ENCODE assay signal across 16 cellular contexts in the genomic region with DNA sequence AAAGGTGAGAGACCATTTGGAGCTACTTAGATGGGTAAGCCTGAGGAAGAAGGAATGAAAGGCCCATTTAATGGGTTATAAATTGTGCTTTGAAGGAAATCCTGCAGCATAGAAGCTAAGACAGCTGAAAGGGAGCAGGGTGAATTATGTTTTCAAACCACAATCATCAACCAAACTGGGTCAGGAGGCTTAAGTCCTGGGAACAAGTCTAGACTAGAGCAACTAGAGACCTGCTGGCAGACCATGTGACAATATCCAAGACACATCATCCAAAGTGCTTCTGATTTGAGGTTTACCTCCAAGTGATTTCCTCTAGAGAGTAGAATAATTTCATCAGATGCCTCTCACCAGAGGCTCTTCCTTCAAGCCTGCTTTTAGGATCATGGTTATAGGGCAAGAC. TPM values are rescaled to one million over a fixed set of nuclear protein-coding genes. Genes with fewer than 3 reads are reported as not detected.
DNase-seq lines count a peak whose midpoint lies in the region; ATAC-seq, FAIRE-seq and TF ChIP-seq lines count a peak whose summit lies in the region.
"Had no signal": no experiment of that assay in that cellular context is flagged by ENCODE, and none has a peak within 500 bp of the region (broad histone marks: within the 10 kb centered on the region; RNA-seq: fewer than 3 reads in every experiment).

No MANE protein-coding gene starts in this region.

- BruUV-seq in MCF 10A (replicated peaks; lab: Mats Ljungman, UMichigan): no TSS peak

- peaks cover 24% of the 10 kb centered on the region for H3K4me1 Mint-ChIP-seq in MCF 10A (ENCODE audit: insufficient read depth, unreplicated experiment)
- H3K4me1 Mint-ChIP-seq: CD8-positive, alpha-beta memory T cell had no signal

- peaks cover 28% of the 10 kb centered on the region for H3K36me3 Mint-ChIP-seq in MCF 10A (ENCODE audit: insufficient read depth, unreplicated experiment)

- no peak for TF ChIP-seq POLR2A in A549 (IDR thresholded peaks at IDR 0.05; ENCODE audit: low read length)

- CTCF ChIA-PET in A549 (lab: Yijun Ruan, JAX): interaction anchor here (0.6 to 2.3 kb wide), 3 partner anchors 9 to 61 kb away, joined by 3 to 9 read pairs (median 4); no protein-coding TSS in a partner anchor
- CTCF ChIA-PET in MCF 10A (lab: Yijun Ruan, JAX): interaction anchor here (0.6 to 2.8 kb wide), 4 partner anchors 9 to 63 kb away, joined by 3 to 9 read pairs (median 5); no protein-coding TSS in a partner anchor

- POLR2A ChIA-PET in A549 (lab: Yijun Ruan, JAX) (interaction anchor here (3.5 kb wide), 1 partner anchor 53 kb away, joined by 18 read pairs; a partner anchor contains a TSS), MCF 10A (lab: Yijun Ruan, JAX) (interaction anchor here (0.6 to 5.6 kb wide), 14 partner anchors 9 to 155 kb away, joined by 3 to 81 read pairs (median 6); a partner anchor contains a TSS)

- no peak for TF ChIP-seq CTCF in A549 (IDR thresholded peaks at IDR 0.05)
- no peak for TF ChIP-seq CTCF in MCF 10A (IDR thresholded peaks at IDR 0.05; ENCODE audit: unreplicated experiment)

- peak overlapping the region; percentile 89 for H3K27ac Mint-ChIP-seq in MCF 10A (ENCODE audit: low read depth, unreplicated experiment)
- H3K27ac Mint-ChIP-seq: CD8-positive, alpha-beta memory T cell had no signal

- no peaks in the 10 kb centered on the region for H3K9me3 ChIP-seq in A549
- H3K9me3 ChIP-seq: ascending aorta, esophagus squamous epithelium had no signal

- TF ChIP-seq RAD21 in A549 (conservative IDR thresholded peaks at IDR 0.05 in 1 of 2, IDR thresholded peaks at IDR 0.05 in 1 of 2): no peak

- peak overlapping the region; percentile 74 for H3K4me2 ChIP-seq in A549

- intact Hi-C loops in MCF 10A (cut with micrococcal nuclease): loop anchor here (1.0 kb wide), 1 partner anchor 54 kb away; a partner anchor contains a TSS
- intact Hi-C loops in sciatic nerve (cut with DNase I): no loop called here

- ATAC-seq in A549 (no peak), sciatic nerve (no peak), HG02870 (IDR thresholded peaks at IDR 0.05; ENCODE audit: unreplicated experiment) (no peak), HG02588 (IDR thresholded peaks at IDR 0.05; ENCODE audit: unreplicated experiment) (no peak)

- FAIRE-seq in A549 (lab: Jason Lieb, UNC): no peak

- no peak overlapping the region for H3K4me3 ChIP-seq in A549
- H3K4me3 ChIP-seq: ascending aorta, esophagus squamous epithelium had no signal

- H3K4me1 ChIP-seq in A549: peaks cover 46% of the 10 kb centered on the region
- H3K4me1 ChIP-seq: ascending aorta had no signal

- H3K9me3 Mint-ChIP-seq in MCF 10A (ENCODE audit: unreplicated experiment): no peaks in the 10 kb centered on the region
- H3K9me3 Mint-ChIP-seq: CD8-positive, alpha-beta memory T cell had no signal

- H3K27me3 Mint-ChIP-seq in MCF 10A (ENCODE audit: insufficient read depth, unreplicated experiment): no peaks in the 10 kb centered on the region
- H3K27me3 Mint-ChIP-seq: CD8-positive, alpha-beta memory T cell had no signal

- H3K27ac ChIP-seq in A549: peak overlapping the region; percentile 86 to 87
- H3K27ac ChIP-seq: ascending aorta had no signal

- TF ChIP-seq EP300 in A549 (IDR thresholded peaks at IDR 0.05): no peak

- no peak overlapping the region for H3K4me3 Mint-ChIP-seq in MCF 10A (ENCODE audit: unreplicated experiment)
- H3K4me3 Mint-ChIP-seq: CD8-positive, alpha-beta memory T cell had no signal

- DNase-seq in A549 (ENCODE audit: low read depth in 1 of 2, low spot score in 1 of 2) (no peak), MV-4-11 (lab: John Stamatoyannopoulos, UW) (peak; percentile 15), MCF 10A (ENCODE audit: unreplicated experiment) (peak; percentile 74), non-pigmented ciliary epithelial cell (ENCODE audit: low read depth) (peak; percentile 27), NCI-H187 treated with DMSO at 0.1 percent for 48 hours (lab: John Stamatoyannopoulos, UW) (no peak), sciatic nerve (ENCODE audit: low spot score) (no peak)
- DNase-seq: activated gamma-delta T cell treated with Interleukin-2 at 50 U/mL for 16 hours; CD8-positive, alpha-beta memory T cell; esophagus squamous epithelium; hippocampal formation; NCI-H1417; SHP77 treated with DMSO at 0.1 percent for 48 hours; stimulated activated naive CD4-positive, alpha-beta T cell had no signal

TF ChIP-seq in A549, 52 proteins besides CTCF, POLR2A, EP300 and RAD21:
- TF ChIP-seq CBX8 (IDR thresholded peaks at IDR 0.05): no peak
- TF ChIP-seq RCOR1 (IDR thresholded peaks at IDR 0.05; ENCODE audit: low read depth, low read length): no peak
- TF ChIP-seq, protein P1, sequence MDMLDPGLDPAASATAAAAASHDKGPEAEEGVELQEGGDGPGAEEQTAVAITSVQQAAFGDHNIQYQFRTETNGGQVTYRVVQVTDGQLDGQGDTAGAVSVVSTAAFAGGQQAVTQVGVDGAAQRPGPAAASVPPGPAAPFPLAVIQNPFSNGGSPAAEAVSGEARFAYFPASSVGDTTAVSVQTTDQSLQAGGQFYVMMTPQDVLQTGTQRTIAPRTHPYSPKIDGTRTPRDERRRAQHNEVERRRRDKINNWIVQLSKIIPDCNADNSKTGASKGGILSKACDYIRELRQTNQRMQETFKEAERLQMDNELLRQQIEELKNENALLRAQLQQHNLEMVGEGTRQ (IDR thresholded peaks at IDR 0.05): no peak
- no peak for TF ChIP-seq EHMT2 (IDR thresholded peaks at IDR 0.05; ENCODE audit: low read depth)
- TF ChIP-seq HOXA7 (CRISPR knock-in tag; IDR thresholded peaks at IDR 0.05): no peak
- TF ChIP-seq NR3C1 (IDR thresholded peaks at IDR 0.05): no peak
- no peak for TF ChIP-seq ZNF302 (CRISPR knock-in tag; IDR thresholded peaks at IDR 0.05)
- TF ChIP-seq NPAS2 (CRISPR knock-in tag; IDR thresholded peaks at IDR 0.05; ENCODE audit: borderline replicate concordance): no peak
- no peak for TF ChIP-seq RARB (CRISPR knock-in tag; IDR thresholded peaks at IDR 0.05)
- no peak for TF ChIP-seq CEBPB (IDR thresholded peaks at IDR 0.05)
- TF ChIP-seq CBX2 (IDR thresholded peaks at IDR 0.05; ENCODE audit: borderline replicate concordance, low read depth): no peak
- TF ChIP-seq, protein P2, sequence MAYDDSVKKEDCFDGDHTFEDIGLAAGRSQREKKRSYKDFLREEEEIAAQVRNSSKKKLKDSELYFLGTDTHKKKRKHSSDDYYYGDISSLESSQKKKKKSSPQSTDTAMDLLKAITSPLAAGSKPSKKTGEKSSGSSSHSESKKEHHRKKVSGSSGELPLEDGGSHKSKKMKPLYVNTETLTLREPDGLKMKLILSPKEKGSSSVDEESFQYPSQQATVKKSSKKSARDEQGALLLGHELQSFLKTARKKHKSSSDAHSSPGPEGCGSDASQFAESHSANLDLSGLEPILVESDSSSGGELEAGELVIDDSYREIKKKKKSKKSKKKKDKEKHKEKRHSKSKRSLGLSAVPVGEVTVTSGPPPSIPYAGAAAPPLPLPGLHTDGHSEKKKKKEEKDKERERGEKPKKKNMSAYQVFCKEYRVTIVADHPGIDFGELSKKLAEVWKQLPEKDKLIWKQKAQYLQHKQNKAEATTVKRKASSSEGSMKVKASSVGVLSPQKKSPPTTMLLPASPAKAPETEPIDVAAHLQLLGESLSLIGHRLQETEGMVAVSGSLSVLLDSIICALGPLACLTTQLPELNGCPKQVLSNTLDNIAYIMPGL (CRISPR knock-in tag; IDR thresholded peaks at IDR 0.05; ENCODE audit: borderline replicate concordance): no peak
- TF ChIP-seq SREBF2 (IDR thresholded peaks at IDR 0.05): no peak
- no peak for TF ChIP-seq FOXS1 (CRISPR knock-in tag; IDR thresholded peaks at IDR 0.05)
- TF ChIP-seq, protein P3, sequence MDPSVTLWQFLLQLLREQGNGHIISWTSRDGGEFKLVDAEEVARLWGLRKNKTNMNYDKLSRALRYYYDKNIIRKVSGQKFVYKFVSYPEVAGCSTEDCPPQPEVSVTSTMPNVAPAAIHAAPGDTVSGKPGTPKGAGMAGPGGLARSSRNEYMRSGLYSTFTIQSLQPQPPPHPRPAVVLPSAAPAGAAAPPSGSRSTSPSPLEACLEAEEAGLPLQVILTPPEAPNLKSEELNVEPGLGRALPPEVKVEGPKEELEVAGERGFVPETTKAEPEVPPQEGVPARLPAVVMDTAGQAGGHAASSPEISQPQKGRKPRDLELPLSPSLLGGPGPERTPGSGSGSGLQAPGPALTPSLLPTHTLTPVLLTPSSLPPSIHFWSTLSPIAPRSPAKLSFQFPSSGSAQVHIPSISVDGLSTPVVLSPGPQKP (IDR thresholded peaks at IDR 0.05; ENCODE audit: low read depth, low read length): no peak
- no peak for TF ChIP-seq ZC3H11A (IDR thresholded peaks at IDR 0.05)
- TF ChIP-seq ESRRA (IDR thresholded peaks at IDR 0.05; ENCODE audit: borderline replicate concordance, low read length): no peak
- no peak for TF ChIP-seq JUN (IDR thresholded peaks at IDR 0.05)
- TF ChIP-seq BHLHE40 (IDR thresholded peaks at IDR 0.05; ENCODE audit: low read depth, low read length): no peak
TF ChIP-seq in A549: peak in this region for 0.

RNA-seq across cellular contexts. Expression of a gene that starts 53.7 kb away (rescaled TPM):
- polyA plus RNA-seq in A549 (2011; rRNA removed): 8.5 and 10.2 TPM in 2 replicates
- polyA plus RNA-seq in A549 (2012; cell fraction: cytosol; rRNA removed): 3.0 and 3.8 TPM in 2 replicates
- polyA plus RNA-seq in A549 (2012; cell fraction: nucleus; rRNA removed): 6.1 and 7.3 TPM in 2 replicates
- 5.3 to 6.1 TPM (median 5.4 TPM) in 3 replicates for polyA plus RNA-seq in A549 (2017; fragmentation: RNase III; extraction: RNeasy Plus Mini Kit Qiagen cat#74134 plus additional on column Dnase treatment)
- polyA minus RNA-seq in A549 (2011; rRNA and poly(A)+ RNA removed): 11.2 and 12.0 TPM in 2 replicates
- total RNA-seq in MCF 10A (2022): 17.2 and 18.6 TPM in 2 replicates
- total RNA-seq in sciatic nerve: 0.36 TPM

Comparison
In these comparisons a context has a peak if more than half of its experiments do, and no peak if none do; other contexts are left out.
1. DNase-seq: peak in MV-4-11 (single experiment), MCF 10A (single experiment) and non-pigmented ciliary epithelial cell (single experiment); none in A549 (0 of 2), NCI-H187 treated with DMSO at 0.1 percent for 48 hours (single experiment) and sciatic nerve (single experiment).
2. RNA of a gene that starts 53.7 kb away (total RNA-seq): 17.2 to 18.6 TPM in MCF 10A; 0.36 TPM in sciatic nerve (single experiment); every median in the first group is over 10 times any median in the second.